8 cellular contexts compared by ENCODE assay signal in the genomic region with DNA sequence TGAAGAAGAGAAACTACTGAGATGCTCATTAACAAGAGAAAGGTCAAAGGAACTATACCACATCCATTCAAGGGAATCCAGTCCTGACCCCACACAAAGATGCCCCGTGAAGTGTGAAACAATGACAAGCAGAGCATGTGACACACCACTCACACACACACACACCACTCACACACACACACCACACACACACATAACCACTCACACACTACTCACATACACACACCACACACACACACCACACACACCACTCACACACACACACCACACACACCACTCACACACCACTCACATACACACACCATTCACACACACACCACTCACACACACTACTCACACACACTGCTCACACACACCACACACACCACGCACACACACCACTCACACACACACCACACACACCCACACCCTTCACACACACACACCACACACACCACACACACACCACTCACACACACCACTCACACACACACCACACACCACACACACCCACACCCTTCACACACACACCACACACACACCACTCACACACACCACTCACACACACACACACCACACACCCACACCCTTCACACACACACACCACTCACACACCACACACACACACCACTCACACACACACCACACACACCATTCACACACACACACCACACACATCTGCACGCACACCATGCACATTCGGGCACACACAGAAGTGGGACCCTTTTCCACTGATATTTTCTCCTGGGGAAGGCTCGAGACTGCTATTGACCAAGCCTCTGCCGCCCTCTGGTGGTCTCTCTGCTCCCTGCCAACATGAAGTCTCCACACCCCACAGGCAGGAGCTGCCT. TPM values are rescaled to one million over a fixed set of nuclear protein-coding genes. Genes with fewer than 3 reads are reported as not detected.
DNase-seq lines count a peak whose midpoint lies in the region; ATAC-seq, FAIRE-seq and TF ChIP-seq lines count a peak whose summit lies in the region.

No MANE protein-coding gene starts in this region.

- H3K36me3 ChIP-seq in bronchial epithelial cell (ENCODE audit: control insufficient read depth, insufficient read depth, low read length) (peaks cover 9% of the 10 kb centered on the region), kidney (ENCODE audit: control insufficient read depth in 1 of 2, insufficient read depth in 2 of 2, low read length in 2 of 2) (peaks cover 6 to 11% of the 10 kb centered on the region in 2 donors)

- TF ChIP-seq CTCF in bronchial epithelial cell (IDR thresholded peaks at IDR 0.05; ENCODE audit: insufficient read depth, low read length, severe bottlenecking) (peak; percentile 96), kidney (IDR thresholded peaks at IDR 0.05; ENCODE audit: borderline replicate concordance, extremely low read depth, insufficient read depth) (peak; percentile 88)

- intact Hi-C loops in kidney (cut with DNase I) = loop anchor here (5.0 kb wide), 1 partner anchor 177 kb away; no protein-coding TSS in a partner anchor

- no peaks in the 10 kb centered on the region for H3K4me1 ChIP-seq in kidney (ENCODE audit: control insufficient read depth in 1 of 2, insufficient read depth in 1 of 2, low read depth in 1 of 2, low read length in 2 of 2)

- FAIRE-seq in bronchial epithelial cell (lab: Jason Lieb, UNC) = peak; percentile 100
- FAIRE-seq in kidney (lab: Jason Lieb, UNC) = no peak

- H3K9ac ChIP-seq in kidney (ENCODE audit: low read length in 2 of 2) = no peak overlapping the region

- no peak for ATAC-seq in HG02938 (IDR thresholded peaks at IDR 0.05; ENCODE audit: unreplicated experiment)

- H3K9me3 ChIP-seq in kidney (ENCODE audit: control insufficient read depth in 1 of 2, low read length in 2 of 2) = no peaks in the 10 kb centered on the region

- H3K27ac ChIP-seq in kidney (ENCODE audit: low read depth in 2 of 2, low read length in 2 of 2) = no peak overlapping the region

- DNase-seq in NCI-H510A treated with DMSO at 0.1 percent for 48 hours (lab: John Stamatoyannopoulos, UW) (peak; percentile 58), NCI-H510A (lab: John Stamatoyannopoulos, UW) (no peak), NCI-H345 (lab: John Stamatoyannopoulos, UW) (peak; percentile 53), bronchial epithelial cell (ENCODE audit: low read depth) (peak; percentile 53), kidney (peak; percentile 90)
- peak; percentile 64 to 79 (median 70) for DNase-seq in activated CD4-positive, CD25-positive, alpha-beta regulatory T cell (lab: John Stamatoyannopoulos, UW)
- peak; percentile 80 to 86 for DNase-seq in stimulated activated CD4-positive, alpha-beta T cell treated with anti-CD3 and anti-CD28 coated beads, Interleukin-1b, Interleukin-23, amount 100 ng/mL, for 4 hours (ENCODE audit: low read depth in 2 of 2)

- H3K27me3 ChIP-seq in bronchial epithelial cell (ENCODE audit: control insufficient read depth, insufficient read depth, low read length) = no peaks in the 10 kb centered on the region

- H3K4me3 ChIP-seq in bronchial epithelial cell (ENCODE audit: low read depth, low read length) (no peak overlapping the region), kidney (ENCODE audit: low read length in 2 of 2) (no peak overlapping the region)

RNA-seq across cellular contexts. Expression of gene COMT, which starts 32.0 kb away (rescaled TPM):
- total RNA-seq in bronchial epithelial cell (221 and 272 TPM in 2 replicates), kidney (118 TPM)
- polyA plus RNA-seq in kidney (ENCODE audit: insufficient read depth, low read depth, low replicate concordance) = 244 TPM

RNA-seq across cellular contexts. Expression of gene TXNRD2, which starts 32.1 kb away (rescaled TPM):
- total RNA-seq in bronchial epithelial cell (12.9 and 19.1 TPM in 2 replicates), kidney (28.6 TPM)
- polyA plus RNA-seq in kidney (ENCODE audit: insufficient read depth, low read depth, low replicate concordance) = 50.6 TPM

RNA-seq across cellular contexts. Expression of gene GNB1L, which starts 54.9 kb away (rescaled TPM):
- total RNA-seq in bronchial epithelial cell = 2.8 and 7.6 TPM in 2 replicates
- 4.4 TPM for total RNA-seq in kidney
- polyA plus RNA-seq in kidney (ENCODE audit: insufficient read depth, low read depth, low replicate concordance) = 4.0 TPM

RNA-seq across cellular contexts. Expression of gene RTL10, which starts 54.9 kb away (rescaled TPM):
- total RNA-seq in bronchial epithelial cell (9.5 and 11.0 TPM in 2 replicates), kidney (16.7 TPM)
- polyA plus RNA-seq in kidney (ENCODE audit: insufficient read depth, low read depth, low replicate concordance) = 8.8 TPM
